19 cellular contexts compared by ENCODE assay signal in the genomic region with DNA sequence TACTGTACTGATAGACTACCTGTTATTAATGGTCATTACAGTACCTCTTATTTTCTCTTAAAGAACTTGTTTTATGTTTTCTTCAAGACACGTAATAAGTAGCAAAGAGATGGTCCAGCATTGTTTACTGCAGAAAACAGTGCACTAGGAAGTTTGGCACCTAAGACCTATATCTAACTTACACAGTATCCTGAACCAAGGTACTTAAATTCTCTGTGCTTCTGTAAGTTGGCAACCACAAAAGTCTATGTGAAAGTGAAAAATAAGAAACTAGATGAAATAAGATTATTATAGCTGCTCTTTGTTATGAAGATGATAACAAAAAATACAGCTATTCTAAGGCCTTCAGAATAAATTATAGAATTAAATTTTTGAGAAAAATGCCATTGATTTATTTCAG.
DNase-seq lines count a peak whose midpoint lies in the region; ATAC-seq and TF ChIP-seq lines count a peak whose summit lies in the region.
"Had no signal": no experiment of that assay in that cellular context is flagged by ENCODE, and none has a peak within 500 bp of the region (broad histone marks: within the 10 kb centered on the region; RNA-seq: fewer than 3 reads in every experiment).

No MANE protein-coding gene starts in this region.

- H3K27ac ChIP-seq in hepatocyte, result no peak overlapping the region
- H3K27ac ChIP-seq: 22Rv1, BLaER1, dorsolateral prefrontal cortex, psoas muscle, spleen, tibial nerve had no signal

- TF ChIP-seq CTCF in GM12865 (IDR thresholded peaks at IDR 0.05; ENCODE audit: insufficient read depth, low read depth, low read length, missing control alignments), result no peak
- TF ChIP-seq CTCF in hepatocyte (IDR thresholded peaks at IDR 0.05; ENCODE audit: poor library complexity), result no peak

- H3K9me2 ChIP-seq in hepatocyte (replicated peaks; ENCODE audit: insufficient read depth), result no peaks in the 10 kb centered on the region

- H3K9me3 ChIP-seq in hepatocyte (ENCODE audit: low read depth), result no peaks in the 10 kb centered on the region
- H3K9me3 ChIP-seq: BLaER1, psoas muscle had no signal

- no peaks in the 10 kb centered on the region for H4K20me1 ChIP-seq in hepatocyte (ENCODE audit: insufficient read depth, poor library complexity, severe bottlenecking)
- H4K20me1 ChIP-seq: BLaER1 had no signal

- H3K4me3 ChIP-seq in GM12865 (ENCODE audit: low read depth, low read length) (no peak overlapping the region), hepatocyte (no peak overlapping the region)
- H3K4me3 ChIP-seq: BLaER1, dorsolateral prefrontal cortex, psoas muscle, spleen, tibial nerve had no signal

- H3K4me2 ChIP-seq in hepatocyte, result no peak overlapping the region
- H3K4me2 ChIP-seq: BLaER1 had no signal

- peak; percentile 53 for DNase-seq in GM12865 (ENCODE audit: low read depth)
- no peak for DNase-seq in hepatocyte (ENCODE audit: low spot score)
- DNase-seq in pons (ENCODE audit: low spot score), result no peak
- DNase-seq in occipital lobe (lab: John Stamatoyannopoulos, UW), result no peak
- DNase-seq: dorsolateral prefrontal cortex; naive thymus-derived CD4-positive, alpha-beta T cell; NCI-H146; psoas muscle; spleen had no signal

- WGBS in hepatocyte (ENCODE audit: low lambda C conversion rate, missing lambda C conversion rate), result 96% methylated on average over 1 of the region's 1 CpG

- no peak overlapping the region for H2AFZ ChIP-seq in hepatocyte

- ATAC-seq in GM19351 (IDR thresholded peaks at IDR 0.05; ENCODE audit: unreplicated experiment) (peak; percentile 49), HG02588 (IDR thresholded peaks at IDR 0.05; ENCODE audit: unreplicated experiment) (peak; percentile 51), HG03354 (IDR thresholded peaks at IDR 0.05; ENCODE audit: poor library complexity, severe bottlenecking, unreplicated experiment) (peak; percentile 69), esophagus mucosa (no peak)
- ATAC-seq: activated T-helper 17 cell treated with anti-CD3 and anti-CD28 coated beads, Interleukin-2, amount 50 U/mL, for 72 hours; naive thymus-derived CD4-positive, alpha-beta T cell; psoas muscle; stimulated activated memory B cell treated with anti-CD40 and anti-IgM and Interleukin-4, amounts not matched to agents 10 μg/mL and 1 μg/mL and 100 μg/mL, for 72 hours; WTC11 had no signal

- H3K27me3 ChIP-seq in hepatocyte, result no peaks in the 10 kb centered on the region
- H3K27me3 ChIP-seq: BLaER1, dorsolateral prefrontal cortex, spleen, tibial nerve had no signal

- H3K4me1 ChIP-seq in hepatocyte (ENCODE audit: insufficient read depth), result no peaks in the 10 kb centered on the region
- H3K4me1 ChIP-seq: BLaER1, psoas muscle, spleen had no signal

- no peaks in the 10 kb centered on the region for H3K79me2 ChIP-seq in hepatocyte

- no peaks in the 10 kb centered on the region for H3K36me3 ChIP-seq in hepatocyte (replicated peaks; ENCODE audit: insufficient read depth, low read depth)
- H3K36me3 ChIP-seq: BLaER1 had no signal
